9 cellular contexts compared by ENCODE assay signal in the genomic region with DNA sequence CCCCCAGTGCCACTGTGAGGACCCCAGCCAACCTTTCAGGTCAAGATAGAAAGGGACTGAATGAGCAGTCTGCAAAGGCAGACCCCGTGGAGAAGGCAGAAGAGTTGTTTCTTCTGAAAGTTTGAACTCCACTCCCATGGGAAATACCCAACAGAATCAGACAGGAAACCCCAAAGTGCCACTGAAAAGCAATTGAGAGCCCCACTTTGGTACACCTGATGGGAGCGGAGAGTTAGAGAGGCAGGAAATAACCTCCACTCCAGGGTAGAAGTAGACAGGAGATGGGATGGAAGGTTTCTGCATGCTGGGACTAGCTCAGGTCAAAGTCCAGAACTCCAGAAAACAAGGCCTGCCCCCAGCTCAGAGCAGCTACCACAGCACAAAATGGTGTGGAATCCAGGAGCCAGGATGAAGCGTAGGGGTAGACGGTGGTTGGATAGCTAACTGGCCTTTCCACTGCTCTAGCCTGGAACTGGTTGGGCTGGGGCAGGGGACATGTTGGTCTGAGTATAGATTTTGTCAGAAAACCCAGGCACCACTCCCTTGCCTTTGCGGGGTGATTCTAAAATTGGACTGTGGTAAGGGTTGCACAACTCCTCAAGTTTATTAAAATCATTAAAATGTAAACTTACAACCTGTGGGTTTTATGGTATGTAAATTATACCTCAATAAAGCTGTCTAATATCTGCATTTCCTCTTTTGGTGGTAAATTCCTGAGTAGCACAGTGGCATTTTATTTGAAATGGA. TPM values are rescaled to one million over a fixed set of nuclear protein-coding genes. Genes with fewer than 3 reads are reported as not detected.
DNase-seq lines count a peak whose midpoint lies in the region; ATAC-seq and TF ChIP-seq lines count a peak whose summit lies in the region.
"Had no signal": no experiment of that assay in that cellular context is flagged by ENCODE, and none has a peak within 500 bp of the region (broad histone marks: within the 10 kb centered on the region; RNA-seq: fewer than 3 reads in every experiment).

No MANE protein-coding gene starts in this region.

- TF ChIP-seq CTCF in GM12865 (IDR thresholded peaks at IDR 0.05; ENCODE audit: insufficient read depth, low read depth, low read length, missing control alignments), result no peak
- no peak for TF ChIP-seq CTCF in progenitor cell of endocrine pancreas (IDR thresholded peaks at IDR 0.05; ENCODE audit: unreplicated experiment)
- no peak for TF ChIP-seq CTCF in uterus (IDR thresholded peaks at IDR 0.05)

- peaks cover 26% of the 10 kb centered on the region for H3K36me3 Mint-ChIP-seq in central memory CD8-positive, alpha-beta T cell (ENCODE audit: insufficient read depth)
- H3K36me3 Mint-ChIP-seq in progenitor cell of endocrine pancreas (ENCODE audit: insufficient read depth), result peaks cover 3% of the 10 kb centered on the region

- H3K4me3 ChIP-seq in GM12865 (ENCODE audit: low read depth, low read length), result no peak overlapping the region
- H3K4me3 ChIP-seq in uterus, result no peak overlapping the region

- H3K36me3 ChIP-seq in uterus, result no peaks in the 10 kb centered on the region

- no peak overlapping the region for H3K27ac ChIP-seq in uterus

- intact Hi-C loops in left cardiac atrium (cut with DNase I) (no loop called here), uterus (cut with DNase I; ENCODE audit: low total_unique reads) (no loop called here)

- H3K27me3 ChIP-seq in uterus, result no peaks in the 10 kb centered on the region

- peaks cover 0 to 6% of the 10 kb centered on the region in 2 donors for H3K4me1 ChIP-seq in uterus

- H3K9me3 ChIP-seq in uterus, result no peaks in the 10 kb centered on the region

- peak overlapping the region; percentile 81 for H3K4me3 Mint-ChIP-seq in central memory CD8-positive, alpha-beta T cell
- H3K4me3 Mint-ChIP-seq in progenitor cell of endocrine pancreas (ENCODE audit: low read depth), result peak overlapping the region; percentile 43

- no peak for TF ChIP-seq POLR2A in uterus (IDR thresholded peaks at IDR 0.05)

- peak overlapping the region; percentile 61 for H3K27ac Mint-ChIP-seq in central memory CD8-positive, alpha-beta T cell (ENCODE audit: low read depth)
- H3K27ac Mint-ChIP-seq in progenitor cell of endocrine pancreas, result no peak overlapping the region

- no peak for ATAC-seq in central memory CD8-positive, alpha-beta T cell (replicated peaks; ENCODE audit: extremely low read depth, poor library complexity, severe bottlenecking)
- ATAC-seq in left cardiac atrium, result no peak
- no peak for ATAC-seq in GM18519 (IDR thresholded peaks at IDR 0.05; ENCODE audit: low FRiP score, unreplicated experiment)

- no peaks in the 10 kb centered on the region for H3K9me3 Mint-ChIP-seq in central memory CD8-positive, alpha-beta T cell
- H3K9me3 Mint-ChIP-seq in progenitor cell of endocrine pancreas (ENCODE audit: low read depth), result no peaks in the 10 kb centered on the region

- no peaks in the 10 kb centered on the region for H3K27me3 Mint-ChIP-seq in central memory CD8-positive, alpha-beta T cell
- H3K27me3 Mint-ChIP-seq in progenitor cell of endocrine pancreas, result no peaks in the 10 kb centered on the region

- DNase-seq in GM12865 (ENCODE audit: low read depth), result peak; percentile 36
- peak; percentile 87 to 98 for DNase-seq in NOMO-1 (lab: John Stamatoyannopoulos, UW; ENCODE audit: unreplicated experiment in 2 of 2)
- no peak for DNase-seq in central memory CD8-positive, alpha-beta T cell (ENCODE audit: low spot score in 2 of 2)
- DNase-seq in progenitor cell of endocrine pancreas (ENCODE audit: low spot score, unreplicated experiment), result no peak
- no peak for DNase-seq in left cardiac atrium
- DNase-seq in uterus, result no peak
- no peak for DNase-seq in NCI-H2171 (lab: John Stamatoyannopoulos, UW)
- DNase-seq: NCI-H187 treated with DMSO at 0.1 percent for 48 hours had no signal

- H3K4me1 Mint-ChIP-seq in central memory CD8-positive, alpha-beta T cell, result peaks cover 43% of the 10 kb centered on the region
- peaks cover 32% of the 10 kb centered on the region for H3K4me1 Mint-ChIP-seq in progenitor cell of endocrine pancreas (ENCODE audit: low read depth)

RNA-seq across cellular contexts. Expression of gene RAB43, which starts 1.9 kb away (rescaled TPM):
- 23.8 and 24.3 TPM in 2 replicates for total RNA-seq in progenitor cell of endocrine pancreas
- total RNA-seq in left cardiac atrium, result 1 to 10 TPM; 6.4 to 6.9 TPM
- total RNA-seq in uterus, result 10 to 100 TPM; 10.8 to 38.2 (median 26.8) TPM

RNA-seq across cellular contexts. Expression of gene ISY1, which starts 37.4 kb away (rescaled TPM):
- total RNA-seq in progenitor cell of endocrine pancreas (34.0 and 37.4 TPM in 2 replicates), left cardiac atrium (10 to 100 TPM; 23.3 to 28.3 TPM), uterus (10 to 100 TPM in 2 of 4 donors, 1 to 10 TPM in 2; 4.1 to 39.3 (median 22.3) TPM)

Comparison
In these comparisons a context has a peak if more than half of its experiments do, and no peak if none do; other contexts are left out.
1. DNase-seq: peak in GM12865 (single experiment) and NOMO-1 (2 of 2); none in central memory CD8-positive, alpha-beta T cell (0 of 2), progenitor cell of endocrine pancreas (single experiment), left cardiac atrium (single experiment), uterus (0 of 2) and NCI-H2171 (single experiment).